In the genomic region with DNA sequence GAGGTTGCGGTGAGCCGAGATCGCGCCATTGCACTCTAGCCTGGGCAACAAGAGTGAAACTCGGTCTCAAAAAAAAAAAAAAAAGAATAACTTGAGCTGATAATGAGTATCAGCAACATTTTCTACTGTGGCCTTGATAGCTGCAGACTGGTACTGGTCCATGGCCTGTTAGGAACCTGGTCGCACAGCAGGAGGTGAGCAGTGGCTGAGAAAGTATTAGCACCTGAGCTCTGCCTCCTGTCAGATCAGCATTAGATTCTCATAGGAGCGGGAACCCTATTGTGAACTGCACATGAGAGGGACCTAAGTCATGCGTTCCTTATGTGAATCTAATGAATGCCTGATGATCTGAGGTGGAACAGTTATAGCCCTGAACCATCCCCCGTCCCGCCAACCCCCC, we compare ENCODE assay signal across 1 cellular context.
TF ChIP-seq lines count a peak whose summit lies in the region.

No MANE protein-coding gene starts in this region.

TF ChIP-seq in IMR-90, 13 proteins besides CTCF, POLR2A, EP300 and RAD21:
- TF ChIP-seq BHLHE40 (IDR thresholded peaks at IDR 0.05; ENCODE audit: low read depth, low read length) (no peak), RCOR1 (IDR thresholded peaks at IDR 0.05; ENCODE audit: insufficient replicate concordance, low read length) (no peak), CHD1 (IDR thresholded peaks at IDR 0.05; ENCODE audit: low read depth, low read length) (no peak)
